ENCODE assay signal across 31 cellular contexts in genomic region chr1:61295818-61296537, GRCh38.
"Had no signal": no experiment of that assay in that cellular context is flagged by ENCODE, and none has a peak within 500 bp of the region (broad histone marks: within the 10 kb centered on the region; RNA-seq: fewer than 3 reads in every experiment).

No MANE protein-coding gene starts in this region.

- H3K27me3 ChIP-seq: ascending aorta, cardiac muscle cell, Peyer's patch, SJSA1 had no signal

- DNase-seq: activated CD4-positive, alpha-beta T cell treated with anti-CD3 and anti-CD28 coated beads for 36 hours; activated CD4-positive, alpha-beta T cell treated with anti-CD3 and anti-CD28 coated beads, Interleukin-2, amount 10 ng/mL, durations not matched to agents 7 days and 5 days; activated CD4-positive, alpha-beta T cell treated with anti-CD3 and anti-CD28 coated beads, Interleukin-2, amount 50 U/mL, for 48 hours; activated CD8-positive, alpha-beta T cell treated with anti-CD3 and anti-CD28 coated beads, Interleukin-2, amount 10 ng/mL, durations not matched to agents 7 days and 5 days; activated gamma-delta T cell; activated naive CD4-positive, alpha-beta T cell treated with Interleukin-2 at 50 U/mL for 16 hours; activated naive CD8-positive, alpha-beta T cell treated with anti-CD3 and anti-CD28 coated beads, Interleukin-2, amount 10 ng/mL, durations not matched to agents 7 days and 5 days; activated T-cell treated with anti-CD3 and anti-CD28 coated beads, Interleukin-2, amount 50 U/mL, for 24 hours; amygdala; NCI-H1048; NCI-H1105 treated with DMSO at 0.1 percent for 48 hours; NCI-H1436; NCI-H1694 treated with DMSO at 0.1 percent for 48 hours; NCI-H2029; NCI-H345; NCI-H510A treated with DMSO at 0.1 percent for 48 hours; NCI-H526 treated with DMSO at 0.1 percent for 48 hours; NCI-H774; Peyer's patch; RPMI8226; SHP77 treated with DMSO at 0.1 percent for 48 hours; SK-N-SH had no signal

- H3K9ac ChIP-seq: SK-N-SH had no signal

- H3K4me3 ChIP-seq: ascending aorta, cardiac muscle cell, Peyer's patch, SJSA1 had no signal

- H3K27ac Mint-ChIP-seq: activated CD4-positive, alpha-beta T cell treated with anti-CD3 and anti-CD28 coated beads for 36 hours; activated CD4-positive, alpha-beta T cell treated with anti-CD3 and anti-CD28 coated beads, Interleukin-2, amount 10 ng/mL, durations not matched to agents 7 days and 5 days; activated CD8-positive, alpha-beta T cell treated with anti-CD3 and anti-CD28 coated beads, Interleukin-2, amount 10 ng/mL, durations not matched to agents 7 days and 5 days; activated naive CD4-positive, alpha-beta T cell treated with anti-CD3 and anti-CD28 coated beads, Interleukin-2, amount 50 U/mL, for 24 hours; activated naive CD8-positive, alpha-beta T cell treated with anti-CD3 and anti-CD28 coated beads, Interleukin-2, amount 10 ng/mL, durations not matched to agents 7 days and 5 days; activated T-cell treated with anti-CD3 and anti-CD28 coated beads, Interleukin-2, amount 50 U/mL, for 24 hours; activated T-helper 2 cell treated with anti-CD3 and anti-CD28 coated beads, Interferon-gamma antibody, Interleukin-2, Interleukin-4, amounts not matched to agents 10 μg/mL and 5 μg/mL and 100 μg/mL, durations not matched to agents 14 hours and 24 hours and 36 hours; T-helper 1 cell treated with Interleukin-12 subunit alpha and Interleukin-12 subunit beta and Interleukin-4 antibody, amounts not matched to agents 30 μg/mL and 1 μg/mL, for 36 hours; T-helper 2 cell treated with Interferon-gamma antibody and Interleukin-4, amounts not matched to agents 5 μg/mL and 100 μg/mL, for 36 hours had no signal

- H3K36me3 ChIP-seq: ascending aorta, cardiac muscle cell, Peyer's patch, SJSA1 had no signal

- H3K4me2 ChIP-seq: SK-N-SH had no signal

- H3K4me1 Mint-ChIP-seq: activated CD4-positive, alpha-beta T cell treated with anti-CD3 and anti-CD28 coated beads, Interleukin-2, amount 10 ng/mL, durations not matched to agents 7 days and 5 days; activated naive CD4-positive, alpha-beta T cell treated with anti-CD3 and anti-CD28 coated beads, Interleukin-2, amount 50 U/mL, for 24 hours; activated naive CD8-positive, alpha-beta T cell treated with anti-CD3 and anti-CD28 coated beads, Interleukin-2, amount 10 ng/mL, durations not matched to agents 7 days and 5 days; central memory CD8-positive, alpha-beta T cell had no signal

- H3K4me1 ChIP-seq: Peyer's patch, SJSA1 had no signal

- H3K9me3 Mint-ChIP-seq: activated naive CD4-positive, alpha-beta T cell treated with anti-CD3 and anti-CD28 coated beads, Interleukin-2, amount 50 U/mL, for 24 hours; activated naive CD8-positive, alpha-beta T cell treated with anti-CD3 and anti-CD28 coated beads, Interleukin-2, amount 10 ng/mL, durations not matched to agents 7 days and 5 days; activated T-helper 2 cell treated with anti-CD3 and anti-CD28 coated beads, Interferon-gamma antibody, Interleukin-2, Interleukin-4, amounts not matched to agents 10 μg/mL and 5 μg/mL and 100 μg/mL, durations not matched to agents 14 hours and 24 hours and 36 hours; central memory CD8-positive, alpha-beta T cell; T-helper 2 cell treated with Interferon-gamma antibody and Interleukin-4, amounts not matched to agents 5 μg/mL and 100 μg/mL, for 36 hours had no signal

- H3K27me3 Mint-ChIP-seq: activated CD4-positive, alpha-beta T cell treated with anti-CD3 and anti-CD28 coated beads for 36 hours; activated naive CD4-positive, alpha-beta T cell treated with anti-CD3 and anti-CD28 coated beads, Interleukin-2, amount 50 U/mL, for 24 hours; activated naive CD8-positive, alpha-beta T cell treated with anti-CD3 and anti-CD28 coated beads, Interleukin-2, amount 10 ng/mL, durations not matched to agents 7 days and 5 days; central memory CD8-positive, alpha-beta T cell had no signal

- H3K4me3 Mint-ChIP-seq: activated CD4-positive, alpha-beta T cell treated with anti-CD3 and anti-CD28 coated beads for 36 hours; activated CD4-positive, alpha-beta T cell treated with anti-CD3 and anti-CD28 coated beads, Interleukin-2, amount 10 ng/mL, durations not matched to agents 7 days and 5 days; activated CD8-positive, alpha-beta T cell treated with anti-CD3 and anti-CD28 coated beads, Interleukin-2, amount 10 ng/mL, durations not matched to agents 7 days and 5 days; activated naive CD4-positive, alpha-beta T cell treated with anti-CD3 and anti-CD28 coated beads, Interleukin-2, amount 50 U/mL, for 24 hours; activated naive CD8-positive, alpha-beta T cell treated with anti-CD3 and anti-CD28 coated beads, Interleukin-2, amount 10 ng/mL, durations not matched to agents 7 days and 5 days; activated T-cell treated with anti-CD3 and anti-CD28 coated beads, Interleukin-2, amount 50 U/mL, for 24 hours; central memory CD8-positive, alpha-beta T cell; T-helper 1 cell treated with Interleukin-12 subunit alpha and Interleukin-12 subunit beta and Interleukin-4 antibody, amounts not matched to agents 30 μg/mL and 1 μg/mL, for 36 hours; T-helper 2 cell treated with Interferon-gamma antibody and Interleukin-4, amounts not matched to agents 5 μg/mL and 100 μg/mL, for 36 hours had no signal

- H3K27ac ChIP-seq: cardiac muscle cell, Peyer's patch, SJSA1 had no signal

- H3K36me3 Mint-ChIP-seq: activated naive CD4-positive, alpha-beta T cell treated with anti-CD3 and anti-CD28 coated beads, Interleukin-2, amount 50 U/mL, for 24 hours; activated naive CD8-positive, alpha-beta T cell treated with anti-CD3 and anti-CD28 coated beads, Interleukin-2, amount 10 ng/mL, durations not matched to agents 7 days and 5 days had no signal

- H3K9me3 ChIP-seq: ascending aorta, Peyer's patch, SJSA1, SK-N-SH had no signal

- ATAC-seq: activated CD4-positive, alpha-beta T cell treated with anti-CD3 and anti-CD28 coated beads for 36 hours; activated CD4-positive, CD25-positive, alpha-beta regulatory T cell treated with anti-CD3 and anti-CD28 coated beads, Interleukin-2, amount 50 U/mL, for 24 hours; activated CD8-positive, alpha-beta T cell treated with anti-CD3 and anti-CD28 coated beads, Interleukin-2, amount 10 ng/mL, durations not matched to agents 7 days and 5 days had no signal
